Comparison of ENCODE assay signal across 1 cellular context in the genomic region with DNA sequence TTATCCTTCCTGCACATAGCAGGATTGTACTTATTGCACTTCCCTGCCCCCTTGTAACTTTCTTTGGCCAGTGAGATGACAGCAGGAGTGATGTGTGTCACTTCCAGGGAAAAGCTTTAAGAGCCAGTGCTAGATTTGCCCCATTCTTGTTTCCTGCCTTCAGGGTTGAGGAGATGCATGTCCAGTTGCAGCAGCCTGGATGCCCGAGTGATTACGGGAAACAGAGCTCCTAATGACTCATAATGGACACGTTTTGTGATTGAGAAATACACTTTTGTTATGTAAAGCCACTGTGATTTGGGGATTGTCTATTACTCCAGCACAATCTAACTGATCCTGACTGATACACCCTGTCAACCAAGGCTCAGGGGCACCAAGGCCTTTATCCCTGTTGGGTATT.
TF ChIP-seq lines count a peak whose summit lies in the region.

No MANE protein-coding gene starts in this region.

TF ChIP-seq in K562, 482 proteins besides CTCF, POLR2A, EP300 and RAD21 (continued from another document):
- TF ChIP-seq, protein P1, sequence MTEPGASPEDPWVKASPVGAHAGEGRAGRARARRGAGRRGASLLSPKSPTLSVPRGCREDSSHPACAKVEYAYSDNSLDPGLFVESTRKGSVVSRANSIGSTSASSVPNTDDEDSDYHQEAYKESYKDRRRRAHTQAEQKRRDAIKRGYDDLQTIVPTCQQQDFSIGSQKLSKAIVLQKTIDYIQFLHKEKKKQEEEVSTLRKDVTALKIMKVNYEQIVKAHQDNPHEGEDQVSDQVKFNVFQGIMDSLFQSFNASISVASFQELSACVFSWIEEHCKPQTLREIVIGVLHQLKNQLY (CRISPR knock-in tag; conservative IDR thresholded peaks at IDR 0.05), result no peak
- no peak for TF ChIP-seq NFATC3 (IDR thresholded peaks at IDR 0.05)
- no peak for TF ChIP-seq ESRRA (IDR thresholded peaks at IDR 0.05; ENCODE audit: borderline replicate concordance, low read depth)
- 0 out of 2 replicates have a peak, but pooled peaks have one; percentile 26 for TF ChIP-seq NBN (IDR thresholded peaks at IDR 0.05; ENCODE audit: low read depth)
- TF ChIP-seq SREBF2 (CRISPR knock-in tag; IDR thresholded peaks at IDR 0.05), result no peak
- TF ChIP-seq ZNF140 (CRISPR knock-in tag; IDR thresholded peaks at IDR 0.05), result no peak
- 0 out of 2 replicates have a peak, but pooled peaks have one; percentile 43 for TF ChIP-seq FOSL1 (tag; conservative IDR thresholded peaks at IDR 0.05)
- TF ChIP-seq HMG20A (CRISPR knock-in tag; conservative IDR thresholded peaks at IDR 0.05), result no peak
- no peak for TF ChIP-seq FOXA1 (IDR thresholded peaks at IDR 0.05; ENCODE audit: borderline replicate concordance)
- TF ChIP-seq MEIS2 (IDR thresholded peaks at IDR 0.05; ENCODE audit: partially characterized antibody), result peak; percentile 11
- TF ChIP-seq KLF16 (IDR thresholded peaks at IDR 0.05), result no peak
- TF ChIP-seq ZNF121 (CRISPR knock-in tag; conservative IDR thresholded peaks at IDR 0.05), result no peak
- no peak for TF ChIP-seq ZNF324 (CRISPR knock-in tag; IDR thresholded peaks at IDR 0.05)
- TF ChIP-seq, protein P2, sequence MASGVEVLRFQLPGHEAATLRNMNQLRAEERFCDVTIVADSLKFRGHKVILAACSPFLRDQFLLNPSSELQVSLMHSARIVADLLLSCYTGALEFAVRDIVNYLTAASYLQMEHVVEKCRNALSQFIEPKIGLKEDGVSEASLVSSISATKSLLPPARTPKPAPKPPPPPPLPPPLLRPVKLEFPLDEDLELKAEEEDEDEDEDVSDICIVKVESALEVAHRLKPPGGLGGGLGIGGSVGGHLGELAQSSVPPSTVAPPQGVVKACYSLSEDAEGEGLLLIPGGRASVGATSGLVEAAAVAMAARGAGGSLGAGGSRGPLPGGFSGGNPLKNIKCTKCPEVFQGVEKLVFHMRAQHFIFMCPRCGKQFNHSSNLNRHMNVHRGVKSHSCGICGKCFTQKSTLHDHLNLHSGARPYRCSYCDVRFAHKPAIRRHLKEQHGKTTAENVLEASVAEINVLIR (CRISPR knock-in tag; IDR thresholded peaks at IDR 0.05), result no peak
- peak; percentile 57 for TF ChIP-seq CEBPB (tag; IDR thresholded peaks at IDR 0.05)
- TF ChIP-seq KDM1A (IDR thresholded peaks at IDR 0.05), result peak; percentile 43 to 49; a peak in 2 of 4 replicates
- TF ChIP-seq, protein P3, sequence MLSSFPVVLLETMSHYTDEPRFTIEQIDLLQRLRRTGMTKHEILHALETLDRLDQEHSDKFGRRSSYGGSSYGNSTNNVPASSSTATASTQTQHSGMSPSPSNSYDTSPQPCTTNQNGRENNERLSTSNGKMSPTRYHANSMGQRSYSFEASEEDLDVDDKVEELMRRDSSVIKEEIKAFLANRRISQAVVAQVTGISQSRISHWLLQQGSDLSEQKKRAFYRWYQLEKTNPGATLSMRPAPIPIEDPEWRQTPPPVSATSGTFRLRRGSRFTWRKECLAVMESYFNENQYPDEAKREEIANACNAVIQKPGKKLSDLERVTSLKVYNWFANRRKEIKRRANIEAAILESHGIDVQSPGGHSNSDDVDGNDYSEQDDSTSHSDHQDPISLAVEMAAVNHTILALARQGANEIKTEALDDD (IDR thresholded peaks at IDR 0.05), result 0 out of 2 replicates have a peak, but pooled peaks have one; percentile 22
- no peak for TF ChIP-seq CEBPG (CRISPR knock-in tag; IDR thresholded peaks at IDR 0.05)
- peak in 1 of 2 experiments; percentile 32; a peak in 1 of 4 replicates for TF ChIP-seq CEBPG (tag; conservative IDR thresholded peaks at IDR 0.05 in 1 of 2, IDR thresholded peaks at IDR 0.05 in 1 of 2)
